16 cellular contexts compared by ENCODE assay signal in the genomic region with DNA sequence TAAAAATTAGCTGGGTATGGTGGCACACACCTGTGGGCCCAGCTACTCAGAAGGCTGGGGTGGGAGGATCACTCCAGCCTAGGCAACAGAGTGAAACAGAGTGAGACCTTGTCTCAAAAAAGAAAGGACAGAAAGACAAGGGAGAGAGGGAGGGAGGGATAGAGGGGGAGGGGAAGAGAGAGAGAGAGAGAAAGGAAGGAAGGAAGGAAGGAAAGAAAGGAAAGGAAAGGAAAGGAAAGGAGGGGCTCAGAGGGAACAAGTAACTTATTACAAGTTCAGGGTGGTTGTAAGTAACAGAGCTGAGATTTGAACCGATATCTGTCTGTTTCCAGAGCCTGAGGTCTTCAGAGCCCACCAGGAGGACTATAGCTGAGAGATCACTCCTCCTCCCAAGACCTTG. TPM values are rescaled to one million over a fixed set of nuclear protein-coding genes. Genes with fewer than 3 reads are reported as not detected.
DNase-seq lines count a peak whose midpoint lies in the region; ATAC-seq and TF ChIP-seq lines count a peak whose summit lies in the region.
"Had no signal": no experiment of that assay in that cellular context is flagged by ENCODE, and none has a peak within 500 bp of the region (broad histone marks: within the 10 kb centered on the region; RNA-seq: fewer than 3 reads in every experiment).

No MANE protein-coding gene starts in this region.

- peaks cover 92% of the 10 kb centered on the region for H3K36me3 Mint-ChIP-seq in dendritic cell treated with granulocyte-macrophage colony-stimulating factor and Interleukin-4, amounts not matched to agents 40 ng/mL and 50 ng/mL, for 4 days (ENCODE audit: low read depth)
- H3K36me3 Mint-ChIP-seq in nephron progenitor cell (ENCODE audit: low read depth) (peaks cover 56% of the 10 kb centered on the region), progenitor cell of endocrine pancreas (ENCODE audit: insufficient read depth) (peaks cover 12% of the 10 kb centered on the region)

- no peaks in the 10 kb centered on the region for H3K9me3 Mint-ChIP-seq in dendritic cell treated with granulocyte-macrophage colony-stimulating factor and Interleukin-4, amounts not matched to agents 40 ng/mL and 50 ng/mL, for 4 days
- no peaks in the 10 kb centered on the region for H3K9me3 Mint-ChIP-seq in nephron progenitor cell
- no peaks in the 10 kb centered on the region for H3K9me3 Mint-ChIP-seq in progenitor cell of endocrine pancreas (ENCODE audit: low read depth)
- H3K9me3 Mint-ChIP-seq: activated CD4-positive, alpha-beta T cell treated with anti-CD3 and anti-CD28 coated beads, Interleukin-2, amount 10 ng/mL, durations not matched to agents 7 days and 5 days; stimulated activated naive CD8-positive, alpha-beta T cell treated with anti-CD3 and anti-CD28 coated beads, Interleukin-15, amount 100 ng/mL, for 72 hours; T-helper 2 cell treated with Interferon-gamma antibody and Interleukin-4, amounts not matched to agents 5 μg/mL and 100 μg/mL, for 36 hours had no signal

- H3K27me3 Mint-ChIP-seq in dendritic cell treated with granulocyte-macrophage colony-stimulating factor and Interleukin-4, amounts not matched to agents 40 ng/mL and 50 ng/mL, for 4 days = no peaks in the 10 kb centered on the region
- H3K27me3 Mint-ChIP-seq in nephron progenitor cell (ENCODE audit: low read depth, poor library complexity) = no peaks in the 10 kb centered on the region
- H3K27me3 Mint-ChIP-seq in progenitor cell of endocrine pancreas = no peaks in the 10 kb centered on the region
- H3K27me3 Mint-ChIP-seq: activated CD4-positive, alpha-beta T cell treated with anti-CD3 and anti-CD28 coated beads, Interleukin-2, amount 10 ng/mL, durations not matched to agents 7 days and 5 days; stimulated activated naive CD8-positive, alpha-beta T cell treated with anti-CD3 and anti-CD28 coated beads, Interleukin-15, amount 100 ng/mL, for 72 hours had no signal

- H3K27me3 ChIP-seq in heart right ventricle (no peaks in the 10 kb centered on the region), vagina (no peaks in the 10 kb centered on the region)

- H3K4me3 ChIP-seq in heart right ventricle (no peak overlapping the region), vagina (peak overlapping the region in 1 of 2 donors; percentile 16)
- H3K4me3 ChIP-seq: coronary artery had no signal

- TF ChIP-seq POLR2A in vagina (IDR thresholded peaks at IDR 0.05) = no peak

- peaks cover 71% of the 10 kb centered on the region for H3K4me1 Mint-ChIP-seq in dendritic cell treated with granulocyte-macrophage colony-stimulating factor and Interleukin-4, amounts not matched to agents 40 ng/mL and 50 ng/mL, for 4 days (ENCODE audit: low read depth)
- H3K4me1 Mint-ChIP-seq in nephron progenitor cell = peaks cover 27% of the 10 kb centered on the region
- no peaks in the 10 kb centered on the region for H3K4me1 Mint-ChIP-seq in progenitor cell of endocrine pancreas (ENCODE audit: low read depth)

- H3K27ac ChIP-seq in heart right ventricle (peak overlapping the region in 7 of 10 donors; percentile 49 to 98 (median 63)), vagina (peak overlapping the region; percentile 86)
- H3K27ac ChIP-seq: HL-60 had no signal

- no peak for ATAC-seq in heart right ventricle
- ATAC-seq: stimulated activated naive CD8-positive, alpha-beta T cell treated with anti-CD3 and anti-CD28 coated beads, Interleukin-15, amount 100 ng/mL, for 72 hours had no signal

- H3K4me3 Mint-ChIP-seq in dendritic cell treated with granulocyte-macrophage colony-stimulating factor and Interleukin-4, amounts not matched to agents 40 ng/mL and 50 ng/mL, for 4 days = no peak overlapping the region
- H3K4me3 Mint-ChIP-seq in nephron progenitor cell = no peak overlapping the region
- no peak overlapping the region for H3K4me3 Mint-ChIP-seq in progenitor cell of endocrine pancreas (ENCODE audit: low read depth)
- H3K4me3 Mint-ChIP-seq: activated CD4-positive, alpha-beta T cell treated with anti-CD3 and anti-CD28 coated beads, Interleukin-2, amount 10 ng/mL, durations not matched to agents 7 days and 5 days; stimulated activated naive CD8-positive, alpha-beta T cell treated with anti-CD3 and anti-CD28 coated beads, Interleukin-15, amount 100 ng/mL, for 72 hours; T-helper 2 cell treated with Interferon-gamma antibody and Interleukin-4, amounts not matched to agents 5 μg/mL and 100 μg/mL, for 36 hours had no signal

- H3K27ac Mint-ChIP-seq in dendritic cell treated with granulocyte-macrophage colony-stimulating factor and Interleukin-4, amounts not matched to agents 40 ng/mL and 50 ng/mL, for 4 days = peak overlapping the region; percentile 86
- H3K27ac Mint-ChIP-seq in nephron progenitor cell (peak overlapping the region; percentile 86), progenitor cell of endocrine pancreas (no peak overlapping the region)
- H3K27ac Mint-ChIP-seq: activated CD4-positive, alpha-beta T cell treated with anti-CD3 and anti-CD28 coated beads, Interleukin-2, amount 10 ng/mL, durations not matched to agents 7 days and 5 days; T-helper 2 cell treated with Interferon-gamma antibody and Interleukin-4, amounts not matched to agents 5 μg/mL and 100 μg/mL, for 36 hours had no signal

- H3K36me3 ChIP-seq in heart right ventricle (peaks cover 0 to 82% (median 26%) of the 10 kb centered on the region in 9 donors), vagina (peaks cover 0 to 18% of the 10 kb centered on the region in 2 donors)

- intact Hi-C loops in heart right ventricle (cut with DNase I) (no loop called here), cardiac septum (cut with DNase I) (no loop called here), vagina (cut with DNase I) (no loop called here)
- intact Hi-C loops in dendritic cell treated with granulocyte-macrophage colony-stimulating factor and Interleukin-4, amounts not matched to agents 40 ng/mL and 50 ng/mL, for 4 days (cut with micrococcal nuclease) = no loop called here

- no peak for TF ChIP-seq CTCF in heart right ventricle (IDR thresholded peaks at IDR 0.05)
- TF ChIP-seq CTCF in nephron progenitor cell (IDR thresholded peaks at IDR 0.05) = no peak
- no peak for TF ChIP-seq CTCF in vagina (IDR thresholded peaks at IDR 0.05)
- TF ChIP-seq CTCF in progenitor cell of endocrine pancreas (IDR thresholded peaks at IDR 0.05; ENCODE audit: unreplicated experiment) = no peak

- DNase-seq in heart right ventricle (no peak), cardiac septum (ENCODE audit: low spot score) (no peak), nephron progenitor cell (no peak), vagina (ENCODE audit: extremely low spot score in 2 of 2) (no peak), progenitor cell of endocrine pancreas (ENCODE audit: low spot score, unreplicated experiment) (no peak), glomerular visceral epithelial cell (ENCODE audit: extremely low spot score) (no peak), NCI-H524 (lab: John Stamatoyannopoulos, UW) (no peak)
- DNase-seq: activated CD4-positive, alpha-beta T cell treated with anti-CD3 and anti-CD28 coated beads, Interleukin-2, amount 10 ng/mL, durations not matched to agents 7 days and 5 days; activated T-cell treated with anti-CD3 and anti-CD28 coated beads, Interleukin-2, amount 50 U/mL, for 48 hours; NCI-H146; NCI-H524 treated with DMSO at 0.1 percent for 48 hours; stimulated activated naive CD8-positive, alpha-beta T cell treated with anti-CD3 and anti-CD28 coated beads, Interleukin-15, amount 100 ng/mL, for 72 hours had no signal

- H3K9me3 ChIP-seq in heart right ventricle (no peaks in the 10 kb centered on the region), vagina (no peaks in the 10 kb centered on the region)

- peaks cover 27 to 70% (median 54%) of the 10 kb centered on the region in 9 donors for H3K4me1 ChIP-seq in heart right ventricle
- H3K4me1 ChIP-seq in vagina = peaks cover 47% of the 10 kb centered on the region

- WGBS in heart right ventricle, 2 donors = 60 to 67% methylated on average over 1 of the region's 1 CpG

RNA-seq across cellular contexts. Expression of gene IFFO1, which starts 8.3 kb away (rescaled TPM):
- total RNA-seq in heart right ventricle (10 to 100 TPM; 10.5 to 21.6 (median 17.3) TPM), cardiac septum (24.8 TPM), vagina (21.1 TPM), progenitor cell of endocrine pancreas (21.7 and 22.3 TPM in 2 replicates)
- polyA plus RNA-seq in heart right ventricle = 10 to 100 TPM; 14.3 to 30.5 TPM

RNA-seq across cellular contexts. Expression of gene GAPDH, which starts 13.2 kb away (rescaled TPM):
- total RNA-seq in heart right ventricle (1,000 to 10,000 TPM; 4,081 to 7,888 (median 4,666) TPM), cardiac septum (4,827 TPM), vagina (2,297 TPM), progenitor cell of endocrine pancreas (2,230 and 2,287 TPM in 2 replicates)
- polyA plus RNA-seq in heart right ventricle = 1,000 to 10,000 TPM; 5,840 to 6,426 TPM

RNA-seq across cellular contexts. Expression of gene NOP2, which starts 20.5 kb away (rescaled TPM):
- total RNA-seq in heart right ventricle = 10 to 100 TPM; 11.1 to 29.2 (median 15.3) TPM
- 10 to 100 TPM; 18.5 to 31.1 TPM for polyA plus RNA-seq in heart right ventricle
- 18.5 TPM for total RNA-seq in cardiac septum
- total RNA-seq in vagina = 43.0 TPM
- 95.9 and 96.0 TPM in 2 replicates for total RNA-seq in progenitor cell of endocrine pancreas

RNA-seq across cellular contexts. Expression of gene NCAPD2, which starts 53.7 kb away (rescaled TPM):
- total RNA-seq in heart right ventricle = 10 to 100 TPM in 8 of 10 donors, 1 to 10 TPM in 2; 8.4 to 18.8 (median 13.1) TPM
- 1 to 10 TPM; 5.4 to 5.8 TPM for polyA plus RNA-seq in heart right ventricle
- total RNA-seq in cardiac septum = 12.0 TPM
- total RNA-seq in vagina = 25.5 TPM
- 97.4 and 99.1 TPM in 2 replicates for total RNA-seq in progenitor cell of endocrine pancreas

RNA-seq across cellular contexts. Expression of gene MRPL51, which starts 54.5 kb away (rescaled TPM):
- 100 to 1,000 TPM; 232 to 300 (median 255) TPM for total RNA-seq in heart right ventricle
- 100 to 1,000 TPM; 123 to 181 TPM for polyA plus RNA-seq in heart right ventricle
- 174 TPM for total RNA-seq in cardiac septum
- total RNA-seq in vagina = 23.1 TPM
- 279 and 297 TPM in 2 replicates for total RNA-seq in progenitor cell of endocrine pancreas
